ENCODE assay signal across 8 cellular contexts in genomic region chr19:55173717-55174409, GRCh38. TPM values are rescaled to one million over a fixed set of nuclear protein-coding genes. Genes with fewer than 3 reads are reported as not detected.
DNase-seq lines count a peak whose midpoint lies in the region; ATAC-seq and TF ChIP-seq lines count a peak whose summit lies in the region.

No MANE protein-coding gene starts in this region.

- ATAC-seq in GM18909 (IDR thresholded peaks at IDR 0.05; ENCODE audit: poor library complexity, unreplicated experiment): no peak
- ATAC-seq in GM19023 (IDR thresholded peaks at IDR 0.05; ENCODE audit: unreplicated experiment): no peak

- no peak for DNase-seq in CD4-positive, alpha-beta memory T cell
- peak in 69 of 76 experiments; percentile 35 to 94 (median 80) for DNase-seq in HUDEP-2 (lab: John Stamatoyannopoulos, UW; ENCODE audit: unreplicated experiment in 76 of 76)
- peak; percentile 70 for DNase-seq in colonic mucosa
- peak; percentile 68 for DNase-seq in left kidney (ENCODE audit: low read depth, low spot score)
- peak; percentile 34 for DNase-seq in stimulated activated CD8-positive, alpha-beta memory T cell treated with anti-CD3 and anti-CD28 coated beads, Interleukin-4, amount 100 ng/mL, for 24 hours (ENCODE audit: low read depth)

- no peaks in the 10 kb centered on the region for H3F3A ChIP-seq in SU-DHL-6 (ENCODE audit: insufficient read depth)

- POLR2A ChIA-PET in CD4-positive, alpha-beta memory T cell (lab: Charles Lee; ENCODE audit: partially characterized antibody): interaction anchor here (0.6 kb wide), 1 partner anchor 715 kb away, joined by 3 read pairs; no protein-coding TSS in a partner anchor

- no peaks in the 10 kb centered on the region for H3K36me3 ChIP-seq in CD4-positive, alpha-beta memory T cell (ENCODE audit: insufficient read depth, low read length)
- H3K36me3 ChIP-seq in SU-DHL-6 (ENCODE audit: low read length): no peaks in the 10 kb centered on the region
- H3K36me3 ChIP-seq in colonic mucosa: no peaks in the 10 kb centered on the region

- no peaks in the 10 kb centered on the region for H3K9me3 ChIP-seq in CD4-positive, alpha-beta memory T cell (ENCODE audit: control insufficient read depth in 1 of 2, low read length in 2 of 2)
- H3K9me3 ChIP-seq in SU-DHL-6 (ENCODE audit: insufficient read depth, low read length) (no peaks in the 10 kb centered on the region), colonic mucosa (no peaks in the 10 kb centered on the region)

- no peaks in the 10 kb centered on the region for H4K20me1 ChIP-seq in SU-DHL-6 (ENCODE audit: low read depth, low read length)

- H3K27me3 ChIP-seq in CD4-positive, alpha-beta memory T cell (ENCODE audit: insufficient read depth, low read length): peaks cover 42% of the 10 kb centered on the region
- no peaks in the 10 kb centered on the region; the same call in 1 of the 2 replicates for H3K27me3 ChIP-seq in SU-DHL-6 (ENCODE audit: low read length)
- H3K27me3 ChIP-seq in colonic mucosa: peaks cover 24% of the 10 kb centered on the region

- peak overlapping the region; percentile 28 for H3K4me2 ChIP-seq in SU-DHL-6 (ENCODE audit: low read depth, low read length, poor library complexity, severe bottlenecking)

- H3K4me3 Mint-ChIP-seq in CD4-positive, alpha-beta memory T cell: peak overlapping the region in 7 of 8 donors; percentile 52 to 75 (median 64)

- no peaks in the 10 kb centered on the region for H3K36me3 Mint-ChIP-seq in CD4-positive, alpha-beta memory T cell

- no peak overlapping the region for H3K9ac ChIP-seq in SU-DHL-6 (ENCODE audit: low read length)
- no peak overlapping the region for H3K9ac ChIP-seq in colonic mucosa (ENCODE audit: low read depth in 2 of 2, low read length in 2 of 2)

- H3K27ac Mint-ChIP-seq in CD4-positive, alpha-beta memory T cell: no peak overlapping the region

- H3K4me1 ChIP-seq in CD4-positive, alpha-beta memory T cell (ENCODE audit: insufficient read depth, low read length): peaks cover 20% of the 10 kb centered on the region
- H3K4me1 ChIP-seq in colonic mucosa: no peaks in the 10 kb centered on the region

- CTCF ChIA-PET in CD4-positive, alpha-beta memory T cell (lab: Charles Lee; ENCODE audit: partially characterized antibody): interaction anchor here (2.2 kb wide), 1 partner anchor 14 kb away, joined by 10 read pairs; no protein-coding TSS in a partner anchor

- H3K27ac ChIP-seq in CD4-positive, alpha-beta memory T cell (ENCODE audit: low read depth, low read length): no peak overlapping the region
- no peak overlapping the region for H3K27ac ChIP-seq in SU-DHL-6 (ENCODE audit: low read depth, low read length)
- H3K27ac ChIP-seq in colonic mucosa: no peak overlapping the region

- H3K4me1 Mint-ChIP-seq in CD4-positive, alpha-beta memory T cell: peaks cover 5 to 40% (median 18%) of the 10 kb centered on the region in 4 donors

- peaks cover 55 to 64% of the 10 kb centered on the region in 2 donors for H3K27me3 Mint-ChIP-seq in CD4-positive, alpha-beta memory T cell

- H3K9me2 ChIP-seq in SU-DHL-6 (replicated peaks; ENCODE audit: insufficient read depth, low read length): no peaks in the 10 kb centered on the region

- intact Hi-C loops in CD4-positive, alpha-beta memory T cell (cut with micrococcal nuclease): no loop called here
- intact Hi-C loops in colonic mucosa (cut with DNase I): no loop called here

- no peaks in the 10 kb centered on the region for H3K79me2 ChIP-seq in SU-DHL-6 (ENCODE audit: insufficient read depth, low read length)

- H3K9me3 Mint-ChIP-seq in CD4-positive, alpha-beta memory T cell: peaks cover 0 to 2% (median 0%) of the 10 kb centered on the region in 8 donors

- peak overlapping the region in 1 of 2 donors; percentile 11 for H3K4me3 ChIP-seq in CD4-positive, alpha-beta memory T cell (ENCODE audit: low read length in 2 of 2)
- no peak overlapping the region for H3K4me3 ChIP-seq in SU-DHL-6 (ENCODE audit: insufficient read depth, low read length, poor library complexity, severe bottlenecking)
- H3K4me3 ChIP-seq in colonic mucosa: peak overlapping the region; percentile 9

- no peak for TF ChIP-seq CTCF in SU-DHL-6 (IDR thresholded peaks at IDR 0.05; ENCODE audit: insufficient read depth, low read length, poor library complexity, severe bottlenecking)
- no peak for TF ChIP-seq CTCF in colonic mucosa (IDR thresholded peaks at IDR 0.05)

- no peak overlapping the region for H2AFZ ChIP-seq in SU-DHL-6 (ENCODE audit: low read depth, low read length, severe bottlenecking)

RNA-seq across cellular contexts. Expression of gene SYT5, which starts 6.2 kb away (rescaled TPM):
- not detected for total RNA-seq in CD4-positive, alpha-beta memory T cell
- polyA plus RNA-seq in CD4-positive, alpha-beta memory T cell: under 1 TPM; 0.29 to 0.59 TPM
- 1 to 10 TPM in 1 of 2 donors, under 1 TPM in 1; 0.67 to 3.2 TPM for total RNA-seq in colonic mucosa

RNA-seq across cellular contexts. Expression of gene DNAAF3, which starts 7.5 kb away (rescaled TPM):
- total RNA-seq in CD4-positive, alpha-beta memory T cell: not detected
- polyA plus RNA-seq in CD4-positive, alpha-beta memory T cell: under 1 TPM in 1 of 2 donors, not detected in 1; 0.93 TPM
- 1 to 10 TPM; 1.6 to 2.4 TPM for total RNA-seq in colonic mucosa

RNA-seq across cellular contexts. Expression of gene TNNI3, which starts 16.3 kb away (rescaled TPM):
- not detected for total RNA-seq in CD4-positive, alpha-beta memory T cell
- polyA plus RNA-seq in CD4-positive, alpha-beta memory T cell: not detected
- 1 to 10 TPM in 1 of 2 donors, under 1 TPM in 1; 0.64 to 1.2 TPM for total RNA-seq in colonic mucosa

RNA-seq across cellular contexts. Expression of gene TNNT1, which starts 24.9 kb away (rescaled TPM):
- not detected for total RNA-seq in CD4-positive, alpha-beta memory T cell
- polyA plus RNA-seq in CD4-positive, alpha-beta memory T cell: not detected
- 1 to 10 TPM in 1 of 2 donors, under 1 TPM in 1; 0.69 to 2.1 TPM for total RNA-seq in colonic mucosa

RNA-seq across cellular contexts. Expression of gene PTPRH, which starts 35.4 kb away (rescaled TPM):
- total RNA-seq in CD4-positive, alpha-beta memory T cell: not detected
- not detected for polyA plus RNA-seq in CD4-positive, alpha-beta memory T cell
- 100 to 1,000 TPM in 1 of 2 donors, 10 to 100 TPM in 1; 76.3 to 131 TPM for total RNA-seq in colonic mucosa

Comparison
In these comparisons a context has a peak if more than half of its experiments do, and no peak if none do; other contexts are left out.
1. DNase-seq: peak in HUDEP-2 (69 of 76), colonic mucosa (single experiment), left kidney (single experiment) and stimulated activated CD8-positive, alpha-beta memory T cell treated with anti-CD3 and anti-CD28 coated beads, Interleukin-4, amount 100 ng/mL, for 24 hours (single experiment); none in CD4-positive, alpha-beta memory T cell (0 of 5).